Comparison of ENCODE assay signal across 18 cellular contexts in the genomic region with DNA sequence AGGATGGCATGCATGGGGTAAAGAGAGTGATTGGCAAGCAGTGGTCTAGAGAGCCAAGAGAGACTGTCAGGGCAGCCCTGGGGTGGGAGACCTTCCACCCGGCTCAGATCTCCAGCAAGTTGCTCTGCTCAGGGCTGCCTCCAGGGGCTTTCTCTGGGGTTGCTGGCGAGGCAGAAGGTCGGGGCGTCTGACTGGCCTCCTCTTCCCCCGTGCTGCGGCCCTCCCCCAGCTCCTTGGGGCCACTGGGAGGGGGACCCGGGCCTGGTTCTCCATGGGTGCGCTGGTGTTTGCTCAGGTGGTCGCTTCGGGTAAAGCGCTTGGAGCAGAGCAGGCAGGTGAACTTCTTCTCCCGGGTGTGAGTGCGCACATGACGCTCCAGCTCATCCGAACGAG. TPM values are rescaled to one million over a fixed set of nuclear protein-coding genes. Genes with fewer than 3 reads are reported as not detected.
DNase-seq lines count a peak whose midpoint lies in the region; ATAC-seq and TF ChIP-seq lines count a peak whose summit lies in the region.
"Had no signal": no experiment of that assay in that cellular context is flagged by ENCODE, and none has a peak within 500 bp of the region (broad histone marks: within the 10 kb centered on the region; RNA-seq: fewer than 3 reads in every experiment).

No MANE protein-coding gene starts in this region.

- H3K4me3 ChIP-seq in coronary artery = no peak overlapping the region
- H3K4me3 ChIP-seq: left lung, mucosa of descending colon, pancreas, SK-N-MC, smooth muscle cell had no signal

- H3K27ac ChIP-seq in coronary artery = no peak overlapping the region
- H3K27ac ChIP-seq: left lung, pancreas, SK-N-MC had no signal

- H3K27me3 Mint-ChIP-seq in neural crest cell (ENCODE audit: low read depth) = peaks cover 5% of the 10 kb centered on the region

- DNase-seq in NAMALWA (ENCODE audit: low spot score) (peak; percentile 45), coronary artery (ENCODE audit: low spot score) (peak; percentile 71), neural crest cell (ENCODE audit: low read depth, low spot score) (no peak), cerebellar nuclear complex (lab: John Stamatoyannopoulos, UW) (no peak)
- DNase-seq: activated CD4-positive, alpha-beta T cell treated with anti-CD3 and anti-CD28 coated beads, Interleukin-2, amount 50 U/mL, for 4 hours; hippocampal formation; left lung; NCI-H1694; NCI-H345; pancreas; T1000 had no signal

- H3K9me3 Mint-ChIP-seq in neural crest cell = no peaks in the 10 kb centered on the region
- H3K9me3 Mint-ChIP-seq: activated T-cell treated with anti-CD3 and anti-CD28 coated beads, Interleukin-2, amount 50 U/mL, for 72 hours had no signal

- H3K36me3 Mint-ChIP-seq in neural crest cell (ENCODE audit: low read depth) = no peaks in the 10 kb centered on the region

- no peak for ATAC-seq in GM18868 (IDR thresholded peaks at IDR 0.05; ENCODE audit: unreplicated experiment)
- no peak for ATAC-seq in HG02642 (IDR thresholded peaks at IDR 0.05; ENCODE audit: poor library complexity, unreplicated experiment)
- ATAC-seq: activated T-cell treated with anti-CD3 and anti-CD28 coated beads, Interleukin-2, amount 50 U/mL, for 72 hours; left lung; mucosa of descending colon; pancreas had no signal

- H3K4me3 Mint-ChIP-seq in neural crest cell = peak overlapping the region; percentile 56
- H3K4me3 Mint-ChIP-seq: activated T-cell treated with anti-CD3 and anti-CD28 coated beads, Interleukin-2, amount 50 U/mL, for 72 hours had no signal

- H3K4me1 Mint-ChIP-seq in neural crest cell = peaks cover 27% of the 10 kb centered on the region

- peak; percentile 32; the same call in 1 of the 2 replicates for TF ChIP-seq CTCF in GM12874 (IDR thresholded peaks at IDR 0.05; ENCODE audit: insufficient read depth, low read depth, low read length)
- TF ChIP-seq CTCF in coronary artery (IDR thresholded peaks at IDR 0.05) = no peak
- no peak for TF ChIP-seq CTCF in neural crest cell (conservative IDR thresholded peaks at IDR 0.05)

- H3K27ac Mint-ChIP-seq in neural crest cell (ENCODE audit: unreplicated experiment) = no peak overlapping the region
- H3K27ac Mint-ChIP-seq: activated T-cell treated with anti-CD3 and anti-CD28 coated beads, Interleukin-2, amount 50 U/mL, for 72 hours had no signal

RNA-seq across cellular contexts. Expression of gene AAAS, which starts 6.6 kb away (rescaled TPM):
- 94.1 and 95.1 TPM in 2 replicates for total RNA-seq in neural crest cell

RNA-seq across cellular contexts. Expression of gene SP7, which starts 8.1 kb away (rescaled TPM):
- total RNA-seq in neural crest cell = 0.07 TPM in 1 of 2 replicates, not detected in the other
- total RNA-seq: activated T-cell treated with anti-CD3 and anti-CD28 coated beads, Interleukin-2, amount 50 U/mL, for 72 hours; mucosa of descending colon; pancreas had no signal

RNA-seq across cellular contexts. Expression of gene MYG1, which starts 28.5 kb away (rescaled TPM):
- total RNA-seq in neural crest cell = 67.1 and 72.7 TPM in 2 replicates

RNA-seq across cellular contexts. Expression of gene PFDN5, which starts 32.7 kb away (rescaled TPM):
- 324 and 326 TPM in 2 replicates for total RNA-seq in neural crest cell

RNA-seq across cellular contexts. Expression of gene SP1, which starts 51.9 kb away (rescaled TPM):
- total RNA-seq in neural crest cell = 88.1 and 96.0 TPM in 2 replicates

Comparison
In these comparisons a context has a peak if more than half of its experiments do, and no peak if none do; other contexts are left out.
1. DNase-seq: peak in NAMALWA (single experiment) and coronary artery (single experiment); none in neural crest cell (single experiment) and cerebellar nuclear complex (0 of 2).